1 cellular context compared by ENCODE assay signal in the genomic region with DNA sequence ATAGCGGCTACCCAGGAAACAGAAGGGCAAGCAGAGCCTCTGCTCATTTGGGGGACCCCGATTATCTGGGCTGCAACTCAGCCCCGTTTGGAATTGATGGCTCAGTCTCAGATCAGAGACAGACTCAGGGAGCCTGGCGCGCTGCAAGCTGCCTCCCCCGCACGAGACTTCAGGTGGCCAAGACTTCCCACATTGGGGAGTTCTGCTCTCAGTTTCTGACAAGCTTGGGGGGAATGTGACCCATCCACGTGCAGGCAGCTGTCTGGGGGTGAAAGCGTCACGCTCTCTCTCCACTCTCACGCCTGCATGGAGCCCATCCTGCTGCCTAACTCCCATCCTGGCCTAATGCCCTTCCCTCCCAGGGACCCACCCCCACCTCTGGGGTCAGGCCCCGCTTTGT.
TF ChIP-seq lines count a peak whose summit lies in the region.

No MANE protein-coding gene starts in this region.

TF ChIP-seq in GM23338, 12 proteins besides CTCF, POLR2A, EP300 and RAD21 (continued from another document):
- TF ChIP-seq, protein P1, sequence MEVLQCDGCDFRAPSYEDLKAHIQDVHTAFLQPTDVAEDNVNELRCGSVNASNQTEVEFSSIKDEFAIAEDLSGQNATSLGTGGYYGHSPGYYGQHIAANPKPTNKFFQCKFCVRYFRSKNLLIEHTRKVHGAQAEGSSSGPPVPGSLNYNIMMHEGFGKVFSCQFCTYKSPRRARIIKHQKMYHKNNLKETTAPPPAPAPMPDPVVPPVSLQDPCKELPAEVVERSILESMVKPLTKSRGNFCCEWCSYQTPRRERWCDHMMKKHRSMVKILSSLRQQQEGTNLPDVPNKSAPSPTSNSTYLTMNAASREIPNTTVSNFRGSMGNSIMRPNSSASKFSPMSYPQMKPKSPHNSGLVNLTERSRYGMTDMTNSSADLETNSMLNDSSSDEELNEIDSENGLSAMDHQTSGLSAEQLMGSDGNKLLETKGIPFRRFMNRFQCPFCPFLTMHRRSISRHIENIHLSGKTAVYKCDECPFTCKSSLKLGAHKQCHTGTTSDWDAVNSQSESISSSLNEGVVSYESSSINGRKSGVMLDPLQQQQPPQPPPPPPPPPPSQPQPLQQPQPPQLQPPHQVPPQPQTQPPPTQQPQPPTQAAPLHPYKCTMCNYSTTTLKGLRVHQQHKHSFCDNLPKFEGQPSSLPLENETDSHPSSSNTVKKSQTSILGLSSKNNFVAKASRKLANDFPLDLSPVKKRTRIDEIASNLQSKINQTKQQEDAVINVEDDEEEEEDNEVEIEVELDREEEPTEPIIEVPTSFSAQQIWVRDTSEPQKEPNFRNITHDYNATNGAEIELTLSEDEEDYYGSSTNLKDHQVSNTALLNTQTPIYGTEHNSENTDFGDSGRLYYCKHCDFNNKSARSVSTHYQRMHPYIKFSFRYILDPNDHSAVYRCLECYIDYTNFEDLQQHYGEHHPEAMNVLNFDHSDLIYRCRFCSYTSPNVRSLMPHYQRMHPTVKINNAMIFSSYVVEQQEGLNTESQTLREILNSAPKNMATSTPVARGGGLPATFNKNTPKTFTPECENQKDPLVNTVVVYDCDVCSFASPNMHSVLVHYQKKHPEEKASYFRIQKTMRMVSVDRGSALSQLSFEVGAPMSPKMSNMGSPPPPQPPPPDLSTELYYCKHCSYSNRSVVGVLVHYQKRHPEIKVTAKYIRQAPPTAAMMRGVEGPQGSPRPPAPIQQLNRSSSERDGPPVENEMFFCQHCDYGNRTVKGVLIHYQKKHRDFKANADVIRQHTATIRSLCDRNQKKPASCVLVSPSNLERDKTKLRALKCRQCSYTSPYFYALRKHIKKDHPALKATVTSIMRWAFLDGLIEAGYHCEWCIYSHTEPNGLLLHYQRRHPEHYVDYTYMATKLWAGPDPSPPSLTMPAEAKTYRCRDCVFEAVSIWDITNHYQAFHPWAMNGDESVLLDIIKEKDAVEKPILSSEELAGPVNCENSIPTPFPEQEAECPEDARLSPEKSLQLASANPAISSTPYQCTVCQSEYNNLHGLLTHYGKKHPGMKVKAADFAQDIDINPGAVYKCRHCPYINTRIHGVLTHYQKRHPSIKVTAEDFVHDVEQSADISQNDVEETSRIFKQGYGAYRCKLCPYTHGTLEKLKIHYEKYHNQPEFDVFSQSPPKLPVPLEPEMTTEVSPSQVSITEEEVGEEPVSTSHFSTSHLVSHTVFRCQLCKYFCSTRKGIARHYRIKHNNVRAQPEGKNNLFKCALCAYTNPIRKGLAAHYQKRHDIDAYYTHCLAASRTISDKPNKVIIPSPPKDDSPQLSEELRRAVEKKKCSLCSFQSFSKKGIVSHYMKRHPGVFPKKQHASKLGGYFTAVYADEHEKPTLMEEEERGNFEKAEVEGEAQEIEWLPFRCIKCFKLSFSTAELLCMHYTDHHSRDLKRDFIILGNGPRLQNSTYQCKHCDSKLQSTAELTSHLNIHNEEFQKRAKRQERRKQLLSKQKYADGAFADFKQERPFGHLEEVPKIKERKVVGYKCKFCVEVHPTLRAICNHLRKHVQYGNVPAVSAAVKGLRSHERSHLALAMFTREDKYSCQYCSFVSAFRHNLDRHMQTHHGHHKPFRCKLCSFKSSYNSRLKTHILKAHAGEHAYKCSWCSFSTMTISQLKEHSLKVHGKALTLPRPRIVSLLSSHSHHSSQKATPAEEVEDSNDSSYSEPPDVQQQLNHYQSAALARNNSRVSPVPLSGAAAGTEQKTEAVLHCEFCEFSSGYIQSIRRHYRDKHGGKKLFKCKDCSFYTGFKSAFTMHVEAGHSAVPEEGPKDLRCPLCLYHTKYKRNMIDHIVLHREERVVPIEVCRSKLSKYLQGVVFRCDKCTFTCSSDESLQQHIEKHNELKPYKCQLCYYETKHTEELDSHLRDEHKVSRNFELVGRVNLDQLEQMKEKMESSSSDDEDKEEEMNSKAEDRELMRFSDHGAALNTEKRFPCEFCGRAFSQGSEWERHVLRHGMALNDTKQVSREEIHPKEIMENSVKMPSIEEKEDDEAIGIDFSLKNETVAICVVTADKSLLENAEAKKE (CRISPR knock-in tag; IDR thresholded peaks at IDR 0.05): no peak
